ENCODE assay signal across 14 cellular contexts in the genomic region with DNA sequence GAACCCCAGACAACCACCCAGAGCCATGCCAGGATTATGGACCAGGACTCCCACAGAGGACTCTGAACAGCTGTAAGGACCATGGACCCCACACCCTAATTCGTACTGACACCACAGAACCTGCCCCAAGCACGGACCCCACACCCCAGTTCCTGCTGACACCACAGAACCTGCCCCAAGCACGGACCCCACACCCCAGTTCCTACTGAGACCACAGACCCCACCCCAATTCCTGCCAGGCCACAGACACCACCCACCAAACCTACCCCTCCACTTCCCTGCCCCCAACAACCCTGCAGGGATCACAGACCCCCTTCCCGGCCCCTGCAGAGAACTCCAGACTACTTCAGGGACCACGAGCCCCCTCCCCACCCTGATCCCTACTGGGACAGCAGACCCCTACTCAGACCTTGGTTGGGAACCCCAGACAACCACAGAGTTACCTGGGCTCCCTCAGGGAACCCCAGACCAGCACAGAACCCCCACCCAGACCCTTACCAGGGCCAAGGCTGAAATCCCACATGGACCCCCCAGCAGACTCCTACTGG. TPM values are rescaled to one million over a fixed set of nuclear protein-coding genes. Genes with fewer than 3 reads are reported as not detected.
DNase-seq lines count a peak whose midpoint lies in the region; ATAC-seq and TF ChIP-seq lines count a peak whose summit lies in the region.
"Had no signal": no experiment of that assay in that cellular context is flagged by ENCODE, and none has a peak within 500 bp of the region (broad histone marks: within the 10 kb centered on the region; RNA-seq: fewer than 3 reads in every experiment).

No MANE protein-coding gene starts in this region.

- intact Hi-C loops in MCF 10A (cut with micrococcal nuclease): loop anchor here (5.0 kb wide), 2 partner anchors 85 to 105 kb away; no protein-coding TSS in a partner anchor
- intact Hi-C loops in breast epithelium (cut with DNase I; ENCODE audit: low total_unique reads): loop anchor here (5.0 kb wide), 1 partner anchor 290 kb away; no protein-coding TSS in a partner anchor
- intact Hi-C loops in activated T-helper 1 cell treated with anti-CD3 and anti-CD28 coated beads, Interleukin-12 subunit alpha, Interleukin-12 subunit beta, Interleukin-2, Interleukin-4 antibody, amounts not matched to agents 30 ng/mL and 10 ng/mL and 1 ng/mL, durations not matched to agents 14 hours and 24 hours and 36 hours (cut with micrococcal nuclease): loop anchor here (2.0 to 5.0 kb wide), 6 partner anchors 90 to 1050 kb away; partner anchors contain the start of gene ASMTL
- intact Hi-C loops in stomach (cut with DNase I; ENCODE audit: low total_unique reads): no loop called here

- H3K4me3 Mint-ChIP-seq in MCF 10A (ENCODE audit: unreplicated experiment): peak overlapping the region; percentile 74
- peak overlapping the region; percentile 75 for H3K4me3 Mint-ChIP-seq in activated T-helper 1 cell treated with anti-CD3 and anti-CD28 coated beads, Interleukin-12 subunit alpha, Interleukin-12 subunit beta, Interleukin-2, Interleukin-4 antibody, amounts not matched to agents 30 ng/mL and 10 ng/mL and 1 ng/mL, durations not matched to agents 14 hours and 24 hours and 36 hours

- H3K27ac Mint-ChIP-seq in MCF 10A (ENCODE audit: low read depth, unreplicated experiment): peak overlapping the region; percentile 79
- H3K27ac Mint-ChIP-seq in activated T-helper 1 cell treated with anti-CD3 and anti-CD28 coated beads, Interleukin-12 subunit alpha, Interleukin-12 subunit beta, Interleukin-2, Interleukin-4 antibody, amounts not matched to agents 30 ng/mL and 10 ng/mL and 1 ng/mL, durations not matched to agents 14 hours and 24 hours and 36 hours: peak overlapping the region; percentile 80

- H3K27me3 ChIP-seq in breast epithelium: no peaks in the 10 kb centered on the region
- H3K27me3 ChIP-seq in stomach: no peaks in the 10 kb centered on the region
- H3K27me3 ChIP-seq: SJSA1 had no signal

- H3K27me3 Mint-ChIP-seq in MCF 10A (ENCODE audit: insufficient read depth, unreplicated experiment): no peaks in the 10 kb centered on the region
- H3K27me3 Mint-ChIP-seq in activated T-helper 1 cell treated with anti-CD3 and anti-CD28 coated beads, Interleukin-12 subunit alpha, Interleukin-12 subunit beta, Interleukin-2, Interleukin-4 antibody, amounts not matched to agents 30 ng/mL and 10 ng/mL and 1 ng/mL, durations not matched to agents 14 hours and 24 hours and 36 hours (ENCODE audit: insufficient read depth): peaks cover 2% of the 10 kb centered on the region

- POLR2A ChIA-PET in MCF 10A (lab: Yijun Ruan, JAX): no interaction called here

- H3K4me1 ChIP-seq in breast epithelium: peaks cover 0 to 6% of the 10 kb centered on the region in 2 donors
- peaks cover 13% of the 10 kb centered on the region for H3K4me1 ChIP-seq in mesodermal cell (ENCODE audit: control insufficient read depth, insufficient read depth, low read length, poor library complexity, severe bottlenecking)
- H3K4me1 ChIP-seq in stomach: peaks cover 27 to 30% (median 27%) of the 10 kb centered on the region in 4 donors

- ATAC-seq in GM21529 (IDR thresholded peaks at IDR 0.05; ENCODE audit: unreplicated experiment): no peak
- no peak for ATAC-seq in GM21526 (IDR thresholded peaks at IDR 0.05; ENCODE audit: low FRiP score, unreplicated experiment)

- DNase-seq in MCF 10A (ENCODE audit: unreplicated experiment) (no peak), breast epithelium (ENCODE audit: low spot score in 2 of 2) (no peak), stomach (peak; percentile 22), HK-2 (ENCODE audit: unreplicated experiment) (no peak)
- no peak for DNase-seq in activated T-helper 1 cell treated with anti-CD3 and anti-CD28 coated beads, Interleukin-12 subunit alpha, Interleukin-12 subunit beta, Interleukin-2, Interleukin-4 antibody, amounts not matched to agents 30 ng/mL and 10 ng/mL and 1 ng/mL, durations not matched to agents 14 hours and 24 hours and 36 hours (ENCODE audit: low spot score)
- DNase-seq: activated CD4-positive, CD25-positive, alpha-beta regulatory T cell treated with anti-CD3 and anti-CD28 coated beads, Interleukin-2, amount 50 U/mL, for 72 hours; anterior cingulate cortex; NCI-H1048; NCI-H524 treated with DMSO at 0.1 percent for 48 hours; small intestine had no signal

- H3K4me3 ChIP-seq in breast epithelium: no peak overlapping the region
- no peak overlapping the region for H3K4me3 ChIP-seq in mesodermal cell (ENCODE audit: extremely low read depth, insufficient read depth, low read length, poor library complexity, severe bottlenecking)
- H3K4me3 ChIP-seq in stomach: no peak overlapping the region
- H3K4me3 ChIP-seq: SJSA1 had no signal

- H3K9me3 ChIP-seq in breast epithelium: no peaks in the 10 kb centered on the region
- no peaks in the 10 kb centered on the region for H3K9me3 ChIP-seq in mesodermal cell (ENCODE audit: control insufficient read depth, low read length)
- no peaks in the 10 kb centered on the region for H3K9me3 ChIP-seq in stomach
- H3K9me3 ChIP-seq: SJSA1 had no signal

- WGBS in mesodermal cell (ENCODE audit: insufficient coverage in 2 of 2), 2 experiments: 94 to 96% methylated on average over 2 to 4 of the region's 5 CpGs
- 79 to 85% (median 84%) methylated on average over 3 to 5 of the region's 5 CpGs for WGBS in stomach, 5 donors

- TF ChIP-seq EP300 in stomach (IDR thresholded peaks at IDR 0.05): no peak

- CTCF ChIA-PET in MCF 10A (lab: Yijun Ruan, JAX): no interaction called here

- TF ChIP-seq CTCF in MCF 10A (IDR thresholded peaks at IDR 0.05; ENCODE audit: unreplicated experiment) (no peak), breast epithelium (IDR thresholded peaks at IDR 0.05) (no peak), stomach (IDR thresholded peaks at IDR 0.05) (no peak)

- H3K4me1 Mint-ChIP-seq in MCF 10A (ENCODE audit: insufficient read depth, unreplicated experiment): no peaks in the 10 kb centered on the region
- H3K4me1 Mint-ChIP-seq in activated T-helper 1 cell treated with anti-CD3 and anti-CD28 coated beads, Interleukin-12 subunit alpha, Interleukin-12 subunit beta, Interleukin-2, Interleukin-4 antibody, amounts not matched to agents 30 ng/mL and 10 ng/mL and 1 ng/mL, durations not matched to agents 14 hours and 24 hours and 36 hours (ENCODE audit: low read depth): peaks cover 25% of the 10 kb centered on the region

- peaks cover 9% of the 10 kb centered on the region for H3K36me3 Mint-ChIP-seq in MCF 10A (ENCODE audit: insufficient read depth, unreplicated experiment)
- H3K36me3 Mint-ChIP-seq in activated T-helper 1 cell treated with anti-CD3 and anti-CD28 coated beads, Interleukin-12 subunit alpha, Interleukin-12 subunit beta, Interleukin-2, Interleukin-4 antibody, amounts not matched to agents 30 ng/mL and 10 ng/mL and 1 ng/mL, durations not matched to agents 14 hours and 24 hours and 36 hours (ENCODE audit: low read depth): peaks cover 9% of the 10 kb centered on the region

- no peaks in the 10 kb centered on the region for H3K36me3 ChIP-seq in breast epithelium
- peaks cover 8% of the 10 kb centered on the region for H3K36me3 ChIP-seq in mesodermal cell (ENCODE audit: control insufficient read depth, insufficient read depth, low read length)
- H3K36me3 ChIP-seq in stomach: no peaks in the 10 kb centered on the region

- TF ChIP-seq POLR2A in breast epithelium (IDR thresholded peaks at IDR 0.05) (no peak), stomach (IDR thresholded peaks at IDR 0.05) (no peak)

- no peaks in the 10 kb centered on the region for H3K9me3 Mint-ChIP-seq in MCF 10A (ENCODE audit: unreplicated experiment)
- H3K9me3 Mint-ChIP-seq in activated T-helper 1 cell treated with anti-CD3 and anti-CD28 coated beads, Interleukin-12 subunit alpha, Interleukin-12 subunit beta, Interleukin-2, Interleukin-4 antibody, amounts not matched to agents 30 ng/mL and 10 ng/mL and 1 ng/mL, durations not matched to agents 14 hours and 24 hours and 36 hours: no peaks in the 10 kb centered on the region

- BruUV-seq in MCF 10A (replicated peaks; lab: Mats Ljungman, UMichigan): no TSS peak

- peak overlapping the region in 1 of 2 donors; percentile 48 for H3K27ac ChIP-seq in breast epithelium
- H3K27ac ChIP-seq in mesodermal cell (ENCODE audit: low read depth, low read length, severe bottlenecking): peak overlapping the region; percentile 10
- H3K27ac ChIP-seq in stomach: no peak overlapping the region
- H3K27ac ChIP-seq: SJSA1 had no signal

RNA-seq across cellular contexts. Expression of gene DHRSX, which starts 1.4 kb away (rescaled TPM):
- total RNA-seq in MCF 10A (2022) (23.9 and 26.5 TPM in 2 replicates), breast epithelium (10 to 100 TPM; 24.3 to 39.0 (median 29.2) TPM), stomach (10 to 100 TPM; 17.7 to 69.4 (median 23.7) TPM)
- total RNA-seq in activated T-helper 1 cell treated with anti-CD3 and anti-CD28 coated beads, Interleukin-12 subunit alpha, Interleukin-12 subunit beta, Interleukin-2, Interleukin-4 antibody, amounts not matched to agents 30 ng/mL and 10 ng/mL and 1 ng/mL, durations not matched to agents 14 hours and 24 hours and 36 hours: 26.3 and 27.4 TPM in 2 replicates
- 40.0 TPM for polyA plus RNA-seq in mesodermal cell (2013, experiment 1 of 2)
- 32.4 TPM for polyA plus RNA-seq in mesodermal cell (2013, experiment 2 of 2)
- polyA plus RNA-seq in stomach: 10 to 100 TPM; 11.2 to 19.6 (median 12.9) TPM

RNA-seq across cellular contexts. Expression of gene ZBED1, which starts 1.4 kb away (rescaled TPM):
- total RNA-seq in MCF 10A (2022) (19.6 and 23.7 TPM in 2 replicates), breast epithelium (10 to 100 TPM; 37.6 to 38.7 (median 37.6) TPM), stomach (10 to 100 TPM; 11.1 to 61.4 (median 31.2) TPM)
- total RNA-seq in activated T-helper 1 cell treated with anti-CD3 and anti-CD28 coated beads, Interleukin-12 subunit alpha, Interleukin-12 subunit beta, Interleukin-2, Interleukin-4 antibody, amounts not matched to agents 30 ng/mL and 10 ng/mL and 1 ng/mL, durations not matched to agents 14 hours and 24 hours and 36 hours: 39.8 and 41.6 TPM in 2 replicates
- polyA plus RNA-seq in mesodermal cell (2013, experiment 1 of 2): 22.1 TPM
- polyA plus RNA-seq in mesodermal cell (2013, experiment 2 of 2): 17.5 TPM
- 10 to 100 TPM; 10.9 to 20.2 (median 13.9) TPM for polyA plus RNA-seq in stomach
